Comparison of ENCODE assay signal across 1 cellular context in the genomic region with DNA sequence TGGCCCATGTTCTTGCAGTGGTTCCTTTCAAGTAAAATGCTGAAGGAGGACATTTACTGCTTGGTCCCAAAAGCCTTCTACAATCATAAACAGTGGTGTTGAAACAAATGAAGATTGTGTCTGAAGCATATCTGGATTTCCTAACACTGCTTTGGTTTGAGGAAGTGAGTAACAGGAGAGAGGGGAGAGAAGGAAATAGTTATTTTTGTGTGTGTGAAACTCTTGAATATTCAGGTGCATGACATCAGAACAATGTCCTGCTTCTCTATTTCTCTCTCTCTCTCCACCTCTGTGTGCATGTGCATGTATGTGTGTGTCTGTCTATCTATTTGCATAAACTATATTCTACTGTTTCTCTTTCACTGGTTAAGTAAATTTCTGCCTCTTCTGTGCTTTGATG.
TF ChIP-seq lines count a peak whose summit lies in the region.

No MANE protein-coding gene starts in this region.

TF ChIP-seq in GM12878, 131 proteins besides CTCF, POLR2A, EP300 and RAD21 (continued from another document and continues in another):
- TF ChIP-seq IRF5 (IDR thresholded peaks at IDR 0.05; ENCODE audit: borderline replicate concordance) (no peak), ZSCAN29 (IDR thresholded peaks at IDR 0.05) (no peak), NFYA (IDR thresholded peaks at IDR 0.05; ENCODE audit: borderline replicate concordance, low read depth, low read length) (no peak), IKZF2 (IDR thresholded peaks at IDR 0.05) (peak; percentile 49 to 65), SMARCA5 (IDR thresholded peaks at IDR 0.05) (no peak), KDM1A (IDR thresholded peaks at IDR 0.05; ENCODE audit: borderline replicate concordance) (no peak), BMI1 (IDR thresholded peaks at IDR 0.05; ENCODE audit: borderline replicate concordance) (no peak), ZBTB40 (IDR thresholded peaks at IDR 0.05; ENCODE audit: borderline replicate concordance) (no peak), CREB1 (IDR thresholded peaks at IDR 0.05; ENCODE audit: low read depth) (peak; percentile 81), RCOR1 (conservative IDR thresholded peaks at IDR 0.05; ENCODE audit: low read depth, low read length) (no peak), ASH2L (IDR thresholded peaks at IDR 0.05; ENCODE audit: borderline replicate concordance, low read depth) (no peak), PAX5 (IDR thresholded peaks at IDR 0.05; ENCODE audit: borderline replicate concordance, low read depth, low read length) (0 out of 2 replicates have a peak, but pooled peaks have one; percentile 10), PML (IDR thresholded peaks at IDR 0.05; ENCODE audit: low read length) (no peak; the same call in 1 of the 2 replicates), TCF7 (IDR thresholded peaks at IDR 0.05; ENCODE audit: borderline replicate concordance) (no peak), BRCA1 (IDR thresholded peaks at IDR 0.05; ENCODE audit: low read depth, low read length) (no peak), NR2C2 (IDR thresholded peaks at IDR 0.05; ENCODE audit: borderline replicate concordance, control insufficient read depth, insufficient read length, low read depth) (no peak), BACH1 (IDR thresholded peaks at IDR 0.05; ENCODE audit: borderline replicate concordance) (no peak), TAF1 (IDR thresholded peaks at IDR 0.05; ENCODE audit: borderline replicate concordance, low read depth, low read length) (no peak), E4F1 (IDR thresholded peaks at IDR 0.05; ENCODE audit: borderline replicate concordance, partially characterized antibody) (no peak), CHD2 (IDR thresholded peaks at IDR 0.05; ENCODE audit: borderline replicate concordance, low read depth, low read length) (no peak)
- TF ChIP-seq, protein P1, sequence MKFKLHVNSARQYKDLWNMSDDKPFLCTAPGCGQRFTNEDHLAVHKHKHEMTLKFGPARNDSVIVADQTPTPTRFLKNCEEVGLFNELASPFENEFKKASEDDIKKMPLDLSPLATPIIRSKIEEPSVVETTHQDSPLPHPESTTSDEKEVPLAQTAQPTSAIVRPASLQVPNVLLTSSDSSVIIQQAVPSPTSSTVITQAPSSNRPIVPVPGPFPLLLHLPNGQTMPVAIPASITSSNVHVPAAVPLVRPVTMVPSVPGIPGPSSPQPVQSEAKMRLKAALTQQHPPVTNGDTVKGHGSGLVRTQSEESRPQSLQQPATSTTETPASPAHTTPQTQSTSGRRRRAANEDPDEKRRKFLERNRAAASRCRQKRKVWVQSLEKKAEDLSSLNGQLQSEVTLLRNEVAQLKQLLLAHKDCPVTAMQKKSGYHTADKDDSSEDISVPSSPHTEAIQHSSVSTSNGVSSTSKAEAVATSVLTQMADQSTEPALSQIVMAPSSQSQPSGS (IDR thresholded peaks at IDR 0.05; ENCODE audit: low read length) = peak; percentile 89
- TF ChIP-seq, protein P2, sequence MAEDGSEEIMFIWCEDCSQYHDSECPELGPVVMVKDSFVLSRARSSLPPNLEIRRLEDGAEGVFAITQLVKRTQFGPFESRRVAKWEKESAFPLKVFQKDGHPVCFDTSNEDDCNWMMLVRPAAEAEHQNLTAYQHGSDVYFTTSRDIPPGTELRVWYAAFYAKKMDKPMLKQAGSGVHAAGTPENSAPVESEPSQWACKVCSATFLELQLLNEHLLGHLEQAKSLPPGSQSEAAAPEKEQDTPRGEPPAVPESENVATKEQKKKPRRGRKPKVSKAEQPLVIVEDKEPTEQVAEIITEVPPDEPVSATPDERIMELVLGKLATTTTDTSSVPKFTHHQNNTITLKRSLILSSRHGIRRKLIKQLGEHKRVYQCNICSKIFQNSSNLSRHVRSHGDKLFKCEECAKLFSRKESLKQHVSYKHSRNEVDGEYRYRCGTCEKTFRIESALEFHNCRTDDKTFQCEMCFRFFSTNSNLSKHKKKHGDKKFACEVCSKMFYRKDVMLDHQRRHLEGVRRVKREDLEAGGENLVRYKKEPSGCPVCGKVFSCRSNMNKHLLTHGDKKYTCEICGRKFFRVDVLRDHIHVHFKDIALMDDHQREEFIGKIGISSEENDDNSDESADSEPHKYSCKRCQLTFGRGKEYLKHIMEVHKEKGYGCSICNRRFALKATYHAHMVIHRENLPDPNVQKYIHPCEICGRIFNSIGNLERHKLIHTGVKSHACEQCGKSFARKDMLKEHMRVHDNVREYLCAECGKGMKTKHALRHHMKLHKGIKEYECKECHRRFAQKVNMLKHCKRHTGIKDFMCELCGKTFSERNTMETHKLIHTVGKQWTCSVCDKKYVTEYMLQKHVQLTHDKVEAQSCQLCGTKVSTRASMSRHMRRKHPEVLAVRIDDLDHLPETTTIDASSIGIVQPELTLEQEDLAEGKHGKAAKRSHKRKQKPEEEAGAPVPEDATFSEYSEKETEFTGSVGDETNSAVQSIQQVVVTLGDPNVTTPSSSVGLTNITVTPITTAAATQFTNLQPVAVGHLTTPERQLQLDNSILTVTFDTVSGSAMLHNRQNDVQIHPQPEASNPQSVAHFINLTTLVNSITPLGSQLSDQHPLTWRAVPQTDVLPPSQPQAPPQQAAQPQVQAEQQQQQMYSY (CRISPR knock-in tag; IDR thresholded peaks at IDR 0.05) = no peak
- TF ChIP-seq, protein P3, sequence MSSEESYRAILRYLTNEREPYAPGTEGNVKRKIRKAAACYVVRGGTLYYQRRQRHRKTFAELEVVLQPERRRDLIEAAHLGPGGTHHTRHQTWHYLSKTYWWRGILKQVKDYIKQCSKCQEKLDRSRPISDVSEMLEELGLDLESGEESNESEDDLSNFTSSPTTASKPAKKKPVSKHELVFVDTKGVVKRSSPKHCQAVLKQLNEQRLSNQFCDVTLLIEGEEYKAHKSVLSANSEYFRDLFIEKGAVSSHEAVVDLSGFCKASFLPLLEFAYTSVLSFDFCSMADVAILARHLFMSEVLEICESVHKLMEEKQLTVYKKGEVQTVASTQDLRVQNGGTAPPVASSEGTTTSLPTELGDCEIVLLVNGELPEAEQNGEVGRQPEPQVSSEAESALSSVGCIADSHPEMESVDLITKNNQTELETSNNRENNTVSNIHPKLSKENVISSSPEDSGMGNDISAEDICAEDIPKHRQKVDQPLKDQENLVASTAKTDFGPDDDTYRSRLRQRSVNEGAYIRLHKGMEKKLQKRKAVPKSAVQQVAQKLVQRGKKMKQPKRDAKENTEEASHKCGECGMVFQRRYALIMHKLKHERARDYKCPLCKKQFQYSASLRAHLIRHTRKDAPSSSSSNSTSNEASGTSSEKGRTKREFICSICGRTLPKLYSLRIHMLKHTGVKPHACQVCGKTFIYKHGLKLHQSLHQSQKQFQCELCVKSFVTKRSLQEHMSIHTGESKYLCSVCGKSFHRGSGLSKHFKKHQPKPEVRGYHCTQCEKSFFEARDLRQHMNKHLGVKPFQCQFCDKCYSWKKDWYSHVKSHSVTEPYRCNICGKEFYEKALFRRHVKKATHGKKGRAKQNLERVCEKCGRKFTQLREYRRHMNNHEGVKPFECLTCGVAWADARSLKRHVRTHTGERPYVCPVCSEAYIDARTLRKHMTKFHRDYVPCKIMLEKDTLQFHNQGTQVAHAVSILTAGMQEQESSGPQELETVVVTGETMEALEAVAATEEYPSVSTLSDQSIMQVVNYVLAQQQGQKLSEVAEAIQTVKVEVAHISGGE (CRISPR knock-in tag; IDR thresholded peaks at IDR 0.05) = no peak
- TF ChIP-seq, protein P4, sequence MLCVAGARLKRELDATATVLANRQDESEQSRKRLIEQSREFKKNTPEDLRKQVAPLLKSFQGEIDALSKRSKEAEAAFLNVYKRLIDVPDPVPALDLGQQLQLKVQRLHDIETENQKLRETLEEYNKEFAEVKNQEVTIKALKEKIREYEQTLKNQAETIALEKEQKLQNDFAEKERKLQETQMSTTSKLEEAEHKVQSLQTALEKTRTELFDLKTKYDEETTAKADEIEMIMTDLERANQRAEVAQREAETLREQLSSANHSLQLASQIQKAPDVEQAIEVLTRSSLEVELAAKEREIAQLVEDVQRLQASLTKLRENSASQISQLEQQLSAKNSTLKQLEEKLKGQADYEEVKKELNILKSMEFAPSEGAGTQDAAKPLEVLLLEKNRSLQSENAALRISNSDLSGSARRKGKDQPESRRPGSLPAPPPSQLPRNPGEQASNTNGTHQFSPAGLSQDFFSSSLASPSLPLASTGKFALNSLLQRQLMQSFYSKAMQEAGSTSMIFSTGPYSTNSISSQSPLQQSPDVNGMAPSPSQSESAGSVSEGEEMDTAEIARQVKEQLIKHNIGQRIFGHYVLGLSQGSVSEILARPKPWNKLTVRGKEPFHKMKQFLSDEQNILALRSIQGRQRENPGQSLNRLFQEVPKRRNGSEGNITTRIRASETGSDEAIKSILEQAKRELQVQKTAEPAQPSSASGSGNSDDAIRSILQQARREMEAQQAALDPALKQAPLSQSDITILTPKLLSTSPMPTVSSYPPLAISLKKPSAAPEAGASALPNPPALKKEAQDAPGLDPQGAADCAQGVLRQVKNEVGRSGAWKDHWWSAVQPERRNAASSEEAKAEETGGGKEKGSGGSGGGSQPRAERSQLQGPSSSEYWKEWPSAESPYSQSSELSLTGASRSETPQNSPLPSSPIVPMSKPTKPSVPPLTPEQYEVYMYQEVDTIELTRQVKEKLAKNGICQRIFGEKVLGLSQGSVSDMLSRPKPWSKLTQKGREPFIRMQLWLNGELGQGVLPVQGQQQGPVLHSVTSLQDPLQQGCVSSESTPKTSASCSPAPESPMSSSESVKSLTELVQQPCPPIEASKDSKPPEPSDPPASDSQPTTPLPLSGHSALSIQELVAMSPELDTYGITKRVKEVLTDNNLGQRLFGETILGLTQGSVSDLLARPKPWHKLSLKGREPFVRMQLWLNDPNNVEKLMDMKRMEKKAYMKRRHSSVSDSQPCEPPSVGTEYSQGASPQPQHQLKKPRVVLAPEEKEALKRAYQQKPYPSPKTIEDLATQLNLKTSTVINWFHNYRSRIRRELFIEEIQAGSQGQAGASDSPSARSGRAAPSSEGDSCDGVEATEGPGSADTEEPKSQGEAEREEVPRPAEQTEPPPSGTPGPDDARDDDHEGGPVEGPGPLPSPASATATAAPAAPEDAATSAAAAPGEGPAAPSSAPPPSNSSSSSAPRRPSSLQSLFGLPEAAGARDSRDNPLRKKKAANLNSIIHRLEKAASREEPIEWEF (IDR thresholded peaks at IDR 0.05; ENCODE audit: insufficient replicate concordance, low read depth, low read length) = no peak
- TF ChIP-seq, protein P5, sequence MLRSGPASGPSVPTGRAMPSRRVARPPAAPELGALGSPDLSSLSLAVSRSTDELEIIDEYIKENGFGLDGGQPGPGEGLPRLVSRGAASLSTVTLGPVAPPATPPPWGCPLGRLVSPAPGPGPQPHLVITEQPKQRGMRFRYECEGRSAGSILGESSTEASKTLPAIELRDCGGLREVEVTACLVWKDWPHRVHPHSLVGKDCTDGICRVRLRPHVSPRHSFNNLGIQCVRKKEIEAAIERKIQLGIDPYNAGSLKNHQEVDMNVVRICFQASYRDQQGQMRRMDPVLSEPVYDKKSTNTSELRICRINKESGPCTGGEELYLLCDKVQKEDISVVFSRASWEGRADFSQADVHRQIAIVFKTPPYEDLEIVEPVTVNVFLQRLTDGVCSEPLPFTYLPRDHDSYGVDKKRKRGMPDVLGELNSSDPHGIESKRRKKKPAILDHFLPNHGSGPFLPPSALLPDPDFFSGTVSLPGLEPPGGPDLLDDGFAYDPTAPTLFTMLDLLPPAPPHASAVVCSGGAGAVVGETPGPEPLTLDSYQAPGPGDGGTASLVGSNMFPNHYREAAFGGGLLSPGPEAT (IDR thresholded peaks at IDR 0.05; ENCODE audit: low read depth) = no peak
